14 cellular contexts compared by ENCODE assay signal in the genomic region with DNA sequence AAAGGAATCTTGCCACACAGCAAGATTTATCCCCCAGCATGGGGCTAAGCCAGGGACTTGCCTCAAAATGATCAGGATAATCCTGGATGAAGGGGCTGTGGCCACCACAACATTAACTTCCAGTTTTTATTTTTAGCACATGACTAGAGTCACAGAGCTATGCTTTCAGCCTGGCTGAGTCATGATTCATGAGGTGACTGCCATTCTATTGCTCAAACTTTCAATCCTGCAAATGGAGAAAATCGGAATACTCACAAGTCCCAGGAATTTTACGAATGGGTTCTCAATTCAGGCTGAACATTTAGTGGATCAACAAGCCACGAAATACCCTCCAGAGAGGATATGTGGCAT.
DNase-seq lines count a peak whose midpoint lies in the region; ATAC-seq, FAIRE-seq and TF ChIP-seq lines count a peak whose summit lies in the region.
"Had no signal": no experiment of that assay in that cellular context is flagged by ENCODE, and none has a peak within 500 bp of the region (broad histone marks: within the 10 kb centered on the region; RNA-seq: fewer than 3 reads in every experiment).

No MANE protein-coding gene starts in this region.

- dilution Hi-C loops in keratinocyte (cut with MboI; ENCODE audit: extremely low pct_ligation_motif_present, low sequenced_read_pairs): no loop called here

- H3K27ac ChIP-seq in WERI-Rb-1 (no peak overlapping the region), keratinocyte (ENCODE audit: control insufficient read depth, insufficient read depth, low read length) (no peak overlapping the region), coronary artery (no peak overlapping the region)

- H3K4me1 Mint-ChIP-seq in activated CD4-positive, alpha-beta memory T cell treated with anti-CD3 and anti-CD28 coated beads, Interleukin-2, amount 10 ng/mL, durations not matched to agents 7 days and 5 days: peaks cover 20% of the 10 kb centered on the region

- no peaks in the 10 kb centered on the region for H4K20me1 ChIP-seq in keratinocyte (ENCODE audit: control insufficient read depth, extremely low read depth, insufficient read depth, low read length)

- no peak overlapping the region for H3K9ac ChIP-seq in keratinocyte (ENCODE audit: control insufficient read depth, extremely low read depth, insufficient read depth, low read length)

- DNase-seq in AG10803 (ENCODE audit: low read depth) (peak; percentile 67), KBM-7 (peak; percentile 50), WERI-Rb-1 (peak; percentile 70), keratinocyte (ENCODE audit: low read depth, low spot score) (no peak), activated gamma-delta T cell (lab: John Stamatoyannopoulos, UW) (no peak), coronary artery (ENCODE audit: low spot score) (no peak)
- no peak for DNase-seq in activated CD4-positive, alpha-beta memory T cell treated with anti-CD3 and anti-CD28 coated beads, Interleukin-2, amount 10 ng/mL, durations not matched to agents 7 days and 5 days
- DNase-seq: activated T-cell treated with anti-CD3 and anti-CD28 coated beads, Interleukin-2, amount 50 U/mL, for 1 hour; CD8-positive, alpha-beta memory T cell; effector CD4-positive, alpha-beta T cell; islet precursor cell; T-helper 2 cell had no signal

- no peaks in the 10 kb centered on the region for H3K9me3 ChIP-seq in WERI-Rb-1 (ENCODE audit: severe bottlenecking)
- no peaks in the 10 kb centered on the region for H3K9me3 ChIP-seq in keratinocyte (ENCODE audit: control insufficient read depth, low read depth, low read length)

- H3K36me3 ChIP-seq in WERI-Rb-1: no peaks in the 10 kb centered on the region
- H3K36me3 ChIP-seq in keratinocyte (ENCODE audit: control insufficient read depth in 2 of 2, extremely low read depth in 1 of 2, insufficient read depth in 2 of 2, low read length in 2 of 2): no peaks in the 10 kb centered on the region

- in situ Hi-C loops in KBM-7 (cut with MboI; ENCODE audit: low pct_unique_long_range_greater_than_20kb, low sequenced_read_pairs): no loop called here

- no peaks in the 10 kb centered on the region for H3K36me3 Mint-ChIP-seq in activated CD4-positive, alpha-beta memory T cell treated with anti-CD3 and anti-CD28 coated beads, Interleukin-2, amount 10 ng/mL, durations not matched to agents 7 days and 5 days (ENCODE audit: low read depth)
- H3K36me3 Mint-ChIP-seq: CD8-positive, alpha-beta memory T cell had no signal

- CTCF ChIA-PET in activated CD4-positive, alpha-beta memory T cell treated with anti-CD3 and anti-CD28 coated beads, Interleukin-2, amount 10 ng/mL, durations not matched to agents 7 days and 5 days (lab: Charles Lee): no interaction called here

- peaks cover 2% of the 10 kb centered on the region for H3K27me3 Mint-ChIP-seq in activated CD4-positive, alpha-beta memory T cell treated with anti-CD3 and anti-CD28 coated beads, Interleukin-2, amount 10 ng/mL, durations not matched to agents 7 days and 5 days
- H3K27me3 Mint-ChIP-seq: CD8-positive, alpha-beta memory T cell had no signal

- H3K4me3 ChIP-seq in AG10803 (ENCODE audit: low read length) (no peak overlapping the region), WERI-Rb-1 (ENCODE audit: low read depth, low read length) (no peak overlapping the region), keratinocyte (ENCODE audit: control insufficient read depth in 2 of 3, extremely low read depth in 1 of 3, insufficient read depth in 2 of 3, low read depth in 1 of 3, low read length in 3 of 3) (no peak overlapping the region), coronary artery (no peak overlapping the region)

- H2AFZ ChIP-seq in keratinocyte (ENCODE audit: control insufficient read depth, low read length): no peak overlapping the region

- peak; percentile 55 for FAIRE-seq in keratinocyte (lab: Jason Lieb, UNC)
- FAIRE-seq: GM18507 had no signal

- H3K27ac Mint-ChIP-seq in activated CD4-positive, alpha-beta memory T cell treated with anti-CD3 and anti-CD28 coated beads, Interleukin-2, amount 10 ng/mL, durations not matched to agents 7 days and 5 days: no peak overlapping the region

- no peak for ATAC-seq in HG02884 (IDR thresholded peaks at IDR 0.05; ENCODE audit: unreplicated experiment)

- no peak overlapping the region for H3K4me3 Mint-ChIP-seq in activated CD4-positive, alpha-beta memory T cell treated with anti-CD3 and anti-CD28 coated beads, Interleukin-2, amount 10 ng/mL, durations not matched to agents 7 days and 5 days
- H3K4me3 Mint-ChIP-seq: CD8-positive, alpha-beta memory T cell had no signal

- POLR2A ChIA-PET in activated CD4-positive, alpha-beta memory T cell treated with anti-CD3 and anti-CD28 coated beads, Interleukin-2, amount 10 ng/mL, durations not matched to agents 7 days and 5 days (lab: Charles Lee): no interaction called here

- no peaks in the 10 kb centered on the region for H3K79me2 ChIP-seq in keratinocyte (ENCODE audit: control insufficient read depth, insufficient read depth, low read length)

- H3K9me3 Mint-ChIP-seq in activated CD4-positive, alpha-beta memory T cell treated with anti-CD3 and anti-CD28 coated beads, Interleukin-2, amount 10 ng/mL, durations not matched to agents 7 days and 5 days: peaks cover 2% of the 10 kb centered on the region

- no peaks in the 10 kb centered on the region for H3K27me3 ChIP-seq in WERI-Rb-1 (ENCODE audit: insufficient read depth, low read depth, severe bottlenecking)
- H3K27me3 ChIP-seq in keratinocyte (ENCODE audit: control insufficient read depth, extremely low read depth, insufficient read depth, low read length): no peaks in the 10 kb centered on the region

- no peak for TF ChIP-seq CTCF in AG10803 (conservative IDR thresholded peaks at IDR 0.05; ENCODE audit: low read length)
- no peak for TF ChIP-seq CTCF in WERI-Rb-1 (IDR thresholded peaks at IDR 0.05; ENCODE audit: low read depth, low read length)
- no peak for TF ChIP-seq CTCF in keratinocyte (optimal IDR thresholded peaks at IDR 0.05 in 1 of 3, IDR thresholded peaks at IDR 0.05 in 1 of 3, conservative IDR thresholded peaks at IDR 0.05 in 1 of 3; ENCODE audit: extremely low read depth in 1 of 3, insufficient read depth in 2 of 3, low read length in 3 of 3)
- TF ChIP-seq CTCF in coronary artery (IDR thresholded peaks at IDR 0.05): no peak

- no peaks in the 10 kb centered on the region for H3K9me1 ChIP-seq in keratinocyte (ENCODE audit: control insufficient read depth, extremely low read depth, insufficient read depth, low read length)

- no peak overlapping the region for H3K4me2 ChIP-seq in keratinocyte (ENCODE audit: control insufficient read depth, extremely low read depth, insufficient read depth, low read depth, low read length)

- H3K4me1 ChIP-seq in keratinocyte (ENCODE audit: control insufficient read depth, extremely low read depth, insufficient read depth, low read length): no peaks in the 10 kb centered on the region

Comparison
In these comparisons a context has a peak if more than half of its experiments do, and no peak if none do; other contexts are left out.
1. DNase-seq: peak in AG10803 (single experiment), KBM-7 (single experiment) and WERI-Rb-1 (single experiment); none in keratinocyte (single experiment), activated gamma-delta T cell (single experiment), activated CD4-positive, alpha-beta memory T cell treated with anti-CD3 and anti-CD28 coated beads, Interleukin-2, amount 10 ng/mL, durations not matched to agents 7 days and 5 days (single experiment) and coronary artery (single experiment).